Comparison of ENCODE assay signal across 11 cellular contexts in the genomic region with DNA sequence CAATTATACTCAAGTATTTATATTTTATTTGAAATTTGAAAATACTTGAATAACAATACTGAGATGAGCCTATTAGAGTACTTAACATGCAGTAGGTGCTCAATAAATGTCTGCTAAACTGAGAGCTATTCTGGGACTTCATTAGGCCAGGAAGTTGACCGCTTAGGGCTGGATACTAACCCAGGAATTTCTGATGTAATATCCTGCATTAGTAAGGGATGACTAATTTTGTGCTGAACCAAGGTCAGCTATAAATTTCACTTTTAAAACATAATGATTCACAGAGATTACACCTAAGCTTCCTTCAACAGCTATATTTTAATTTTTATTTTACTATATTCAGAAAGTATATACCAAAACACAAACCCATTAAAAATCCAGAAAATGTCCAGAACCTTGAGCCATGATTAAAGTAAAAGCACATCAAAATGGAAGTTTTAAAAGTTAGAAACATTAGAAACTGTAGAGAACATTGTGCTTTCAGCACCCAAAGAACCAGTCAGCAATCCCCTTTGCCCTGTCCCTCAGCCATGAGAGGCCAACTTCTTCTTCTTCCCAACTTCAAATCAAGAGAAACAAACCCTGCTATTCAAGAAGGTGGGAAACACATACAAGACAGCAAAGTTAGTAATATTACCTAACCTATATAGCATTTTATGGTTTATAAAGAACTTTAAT. TPM values are rescaled to one million over a fixed set of nuclear protein-coding genes. Genes with fewer than 3 reads are reported as not detected.
DNase-seq lines count a peak whose midpoint lies in the region; ATAC-seq and TF ChIP-seq lines count a peak whose summit lies in the region.
"Had no signal": no experiment of that assay in that cellular context is flagged by ENCODE, and none has a peak within 500 bp of the region (broad histone marks: within the 10 kb centered on the region; RNA-seq: fewer than 3 reads in every experiment).

No MANE protein-coding gene starts in this region.

- no peak overlapping the region for H3K4me3 ChIP-seq in Panc1 (ENCODE audit: low read depth in 2 of 2, low read length in 2 of 2)
- no peak overlapping the region for H3K4me3 ChIP-seq in osteoblast (ENCODE audit: insufficient read depth, low read length)

- H3K36me3 ChIP-seq in Panc1 (ENCODE audit: control insufficient read depth, insufficient read depth, low read length) (peaks cover 3% of the 10 kb centered on the region; the same call in 1 of the 2 replicates), osteoblast (ENCODE audit: insufficient read depth, low read length) (peaks cover 4% of the 10 kb centered on the region)

- no peak for TF ChIP-seq CTCF in Panc1 (IDR thresholded peaks at IDR 0.05)
- no peak for TF ChIP-seq CTCF in osteoblast (IDR thresholded peaks at IDR 0.05; ENCODE audit: extremely low read depth, low read depth, low read length)

- in situ Hi-C loops in Panc1 (cut with HindIII; ENCODE audit: low pct_unique_long_range_greater_than_20kb, low sequenced_read_pairs) = no loop called here

- H3K79me2 ChIP-seq in osteoblast (ENCODE audit: insufficient read depth, low read length) = no peaks in the 10 kb centered on the region

- no TSS peak for BruUV-seq in Panc1 (replicated peaks; lab: Mats Ljungman, UMichigan)

- H3K27me3 Mint-ChIP-seq in stimulated activated naive B cell treated with anti-CD40 and anti-IgM and Interleukin-4, amounts not matched to agents 10 μg/mL and 1 μg/mL and 100 μg/mL, for 72 hours = no peaks in the 10 kb centered on the region
- H3K27me3 Mint-ChIP-seq in activated CD4-positive, alpha-beta T cell treated with anti-CD3 and anti-CD28 coated beads, Interleukin-2, amount 10 ng/mL, durations not matched to agents 7 days and 5 days = no peaks in the 10 kb centered on the region
- H3K27me3 Mint-ChIP-seq: progenitor cell of endocrine pancreas had no signal

- peaks cover 8 to 16% of the 10 kb centered on the region in 2 donors for H3K36me3 Mint-ChIP-seq in stimulated activated naive B cell treated with anti-CD40 and anti-IgM and Interleukin-4, amounts not matched to agents 10 μg/mL and 1 μg/mL and 100 μg/mL, for 72 hours
- H3K36me3 Mint-ChIP-seq in activated CD4-positive, alpha-beta T cell treated with anti-CD3 and anti-CD28 coated beads, Interleukin-2, amount 10 ng/mL, durations not matched to agents 7 days and 5 days (ENCODE audit: low read depth) = peaks cover 1% of the 10 kb centered on the region

- H3K4me1 ChIP-seq in Panc1 (ENCODE audit: control insufficient read depth, insufficient read depth, low read length) = peaks cover 14% of the 10 kb centered on the region; the same call in 1 of the 2 replicates
- H3K4me1 ChIP-seq in osteoblast (ENCODE audit: insufficient read depth, low read length) = peaks cover 52% of the 10 kb centered on the region

- no peak overlapping the region for H3K27ac Mint-ChIP-seq in stimulated activated naive B cell treated with anti-CD40 and anti-IgM and Interleukin-4, amounts not matched to agents 10 μg/mL and 1 μg/mL and 100 μg/mL, for 72 hours
- no peak overlapping the region for H3K27ac Mint-ChIP-seq in activated CD4-positive, alpha-beta T cell treated with anti-CD3 and anti-CD28 coated beads, Interleukin-2, amount 10 ng/mL, durations not matched to agents 7 days and 5 days
- H3K27ac Mint-ChIP-seq: progenitor cell of endocrine pancreas had no signal

- intact Hi-C loops in Panc1 (cut with micrococcal nuclease; ENCODE audit: unreplicated experiment) = no loop called here

- H3K4me2 ChIP-seq in osteoblast (ENCODE audit: insufficient read depth, low read length) = peak overlapping the region; percentile 38

- peak; percentile 88 for ATAC-seq in Panc1
- ATAC-seq in esophagus mucosa = peak; percentile 96
- ATAC-seq in stimulated activated naive B cell treated with anti-CD40 and anti-IgM and Interleukin-4, amounts not matched to agents 10 μg/mL and 1 μg/mL and 100 μg/mL, for 72 hours (replicated peaks) = no peak

- CTCF ChIA-PET in Panc1 (lab: Charles Lee) = interaction anchor here (0.6 kb wide), 1 partner anchor 17 kb away, joined by 6 read pairs; no protein-coding TSS in a partner anchor
- CTCF ChIA-PET in activated CD4-positive, alpha-beta T cell treated with anti-CD3 and anti-CD28 coated beads, Interleukin-2, amount 10 ng/mL, durations not matched to agents 7 days and 5 days (lab: Charles Lee) = interaction anchor here (0.6 to 1.3 kb wide), 4 partner anchors 9 to 142 kb away, joined by 3 to 5 read pairs (median 3); no protein-coding TSS in a partner anchor

- H3K9me3 ChIP-seq in Panc1 (ENCODE audit: control insufficient read depth, insufficient read depth, low read depth, low read length) (no peaks in the 10 kb centered on the region), osteoblast (ENCODE audit: low read depth, low read length) (no peaks in the 10 kb centered on the region)

- H3K27ac ChIP-seq in Panc1 (ENCODE audit: low read length) = peak overlapping the region; percentile 70; the same call in 1 of the 2 replicates
- H3K27ac ChIP-seq in osteoblast (ENCODE audit: low read depth, low read length) = peak overlapping the region; percentile 91

- H3K4me3 Mint-ChIP-seq in stimulated activated naive B cell treated with anti-CD40 and anti-IgM and Interleukin-4, amounts not matched to agents 10 μg/mL and 1 μg/mL and 100 μg/mL, for 72 hours = no peak overlapping the region
- H3K4me3 Mint-ChIP-seq in activated CD4-positive, alpha-beta T cell treated with anti-CD3 and anti-CD28 coated beads, Interleukin-2, amount 10 ng/mL, durations not matched to agents 7 days and 5 days = no peak overlapping the region

- no peaks in the 10 kb centered on the region for H3K9me3 Mint-ChIP-seq in stimulated activated naive B cell treated with anti-CD40 and anti-IgM and Interleukin-4, amounts not matched to agents 10 μg/mL and 1 μg/mL and 100 μg/mL, for 72 hours
- H3K9me3 Mint-ChIP-seq in activated CD4-positive, alpha-beta T cell treated with anti-CD3 and anti-CD28 coated beads, Interleukin-2, amount 10 ng/mL, durations not matched to agents 7 days and 5 days = no peaks in the 10 kb centered on the region

- POLR2A ChIA-PET in Panc1 (lab: Charles Lee) = interaction anchor here (0.5 to 1.1 kb wide), 3 partner anchors 10 to 160 kb away, joined by 3 to 7 read pairs (median 4); no protein-coding TSS in a partner anchor
- POLR2A ChIA-PET in activated CD4-positive, alpha-beta T cell treated with anti-CD3 and anti-CD28 coated beads, Interleukin-2, amount 10 ng/mL, durations not matched to agents 7 days and 5 days (lab: Charles Lee) = no interaction called here

- H2AFZ ChIP-seq in osteoblast (ENCODE audit: low read length) = no peak overlapping the region

- H3K4me1 Mint-ChIP-seq in stimulated activated naive B cell treated with anti-CD40 and anti-IgM and Interleukin-4, amounts not matched to agents 10 μg/mL and 1 μg/mL and 100 μg/mL, for 72 hours = no peaks in the 10 kb centered on the region
- H3K4me1 Mint-ChIP-seq in activated CD4-positive, alpha-beta T cell treated with anti-CD3 and anti-CD28 coated beads, Interleukin-2, amount 10 ng/mL, durations not matched to agents 7 days and 5 days = no peaks in the 10 kb centered on the region

- H3K27me3 ChIP-seq in Panc1 (ENCODE audit: control insufficient read depth, insufficient read depth, low read length) = no peaks in the 10 kb centered on the region
- H3K27me3 ChIP-seq in osteoblast (ENCODE audit: insufficient read depth, low read length) = no peaks in the 10 kb centered on the region

- peak; percentile 32 for DNase-seq in DMS53 (lab: John Stamatoyannopoulos, UW)
- peak; percentile 77 for DNase-seq in Panc1 (ENCODE audit: low read depth, low spot score)
- DNase-seq in osteoblast (ENCODE audit: insufficient read length, low spot score, missing footprints) = no peak
- DNase-seq in SIG-M5 (lab: John Stamatoyannopoulos, UW) = no peak
- DNase-seq in stimulated activated naive B cell treated with anti-CD40 and anti-IgM and Interleukin-4, amounts not matched to agents 10 μg/mL and 1 μg/mL and 100 μg/mL, for 72 hours = no peak
- DNase-seq in GM19240 (ENCODE audit: insufficient read length, low spot score) = no peak
- no peak for DNase-seq in activated CD4-positive, alpha-beta T cell treated with anti-CD3 and anti-CD28 coated beads, Interleukin-2, amount 10 ng/mL, durations not matched to agents 7 days and 5 days
- DNase-seq: cortex of kidney, NCI-H146 had no signal

- no peaks in the 10 kb centered on the region for H4K20me1 ChIP-seq in osteoblast (ENCODE audit: insufficient read depth, low read length)

RNA-seq across cellular contexts. Expression of a gene that starts 35.4 kb away (rescaled TPM):
- total RNA-seq in Panc1 (2021; ENCODE audit: unreplicated experiment) = 1.6 TPM
- polyA plus RNA-seq in Panc1 (2012; ENCODE audit: insufficient read length) = 2.0 TPM
- 4.4 TPM for total RNA-seq in esophagus mucosa
- 1.5 and 2.2 TPM in 2 replicates for total RNA-seq in osteoblast
- not detected for total RNA-seq in activated CD4-positive, alpha-beta T cell treated with anti-CD3 and anti-CD28 coated beads, Interleukin-2, amount 10 ng/mL, durations not matched to agents 7 days and 5 days

Comparison
In these comparisons a context has a peak if more than half of its experiments do, and no peak if none do; other contexts are left out.
1. DNase-seq: peak in DMS53 (single experiment) and Panc1 (single experiment); none in osteoblast (single experiment), SIG-M5 (single experiment), stimulated activated naive B cell treated with anti-CD40 and anti-IgM and Interleukin-4, amounts not matched to agents 10 μg/mL and 1 μg/mL and 100 μg/mL, for 72 hours (single experiment), GM19240 (single experiment) and activated CD4-positive, alpha-beta T cell treated with anti-CD3 and anti-CD28 coated beads, Interleukin-2, amount 10 ng/mL, durations not matched to agents 7 days and 5 days (single experiment).
2. ATAC-seq: peak in Panc1 (single experiment) and esophagus mucosa (single experiment); none in stimulated activated naive B cell treated with anti-CD40 and anti-IgM and Interleukin-4, amounts not matched to agents 10 μg/mL and 1 μg/mL and 100 μg/mL, for 72 hours (0 of 2).